9 cellular contexts compared by ENCODE assay signal in the genomic region with DNA sequence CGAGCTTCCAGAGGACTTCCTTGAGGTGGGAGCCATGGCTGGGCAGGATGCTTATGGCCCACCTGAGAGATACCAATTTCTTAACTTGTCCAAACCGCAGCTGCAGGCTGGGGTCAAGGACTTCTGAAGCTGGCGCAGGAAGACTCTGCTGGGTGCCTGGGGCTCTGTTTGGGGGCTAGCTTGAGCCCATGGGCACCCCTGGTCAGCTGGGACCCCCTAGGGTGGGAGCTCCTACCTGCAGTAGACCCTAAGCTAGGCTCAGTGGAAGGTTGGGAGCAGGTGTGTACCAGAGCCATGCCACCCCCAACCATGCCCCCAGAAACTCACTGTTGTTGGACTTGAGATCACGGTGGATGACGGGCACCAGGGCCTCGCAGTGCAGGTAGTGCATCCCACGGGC.
A peak's percentile ranks its signal among the peaks of the same experiment; 100 is the strongest.
DNase-seq lines count a peak whose midpoint lies in the region; ATAC-seq and TF ChIP-seq lines count a peak whose summit lies in the region.
"Had no signal": no experiment of that assay in that cellular context is flagged by ENCODE, and none has a peak within 500 bp of the region (broad histone marks: within the 10 kb centered on the region; RNA-seq: fewer than 3 reads in every experiment).

No MANE protein-coding gene starts in this region.

- in situ Hi-C loops in GM13977 (cut with MboI; ENCODE audit: low pct_unique_long_range_greater_than_20kb, low sequenced_read_pairs, unreplicated experiment): no loop called here

- H3K4me1 ChIP-seq in ACC112 (ENCODE audit: control insufficient read depth, insufficient read depth, low read length, unreplicated experiment) (peaks cover 56% of the 10 kb centered on the region), KMS-11 (ENCODE audit: low read depth, poor library complexity, severe bottlenecking) (peaks cover 36% of the 10 kb centered on the region)

- H3K4me1 Mint-ChIP-seq in nephron: peaks cover 41% of the 10 kb centered on the region

- no peak overlapping the region for H3K9ac ChIP-seq in KMS-11

- DNase-seq in choroid plexus epithelial cell (ENCODE audit: low read depth) (no peak), NCI-H774 (lab: John Stamatoyannopoulos, UW) (no peak), GM13977 (ENCODE audit: low spot score) (no peak), NAMALWA (ENCODE audit: low spot score) (no peak)
- DNase-seq: GDM1 had no signal

- H2AFZ ChIP-seq in ACC112 (ENCODE audit: low read length, unreplicated experiment) (no peak overlapping the region), KMS-11 (ENCODE audit: low read depth) (no peak overlapping the region)

- peaks cover 50% of the 10 kb centered on the region for H3K79me2 ChIP-seq in ACC112 (ENCODE audit: control insufficient read depth, insufficient read depth, low read length, unreplicated experiment)
- peaks cover 33% of the 10 kb centered on the region for H3K79me2 ChIP-seq in KMS-11 (ENCODE audit: insufficient read depth, low read depth)

- H3K4me3 Mint-ChIP-seq in nephron: peak overlapping the region; percentile 85 to 90 (median 86)

- H3K36me3 ChIP-seq in ACC112 (ENCODE audit: insufficient read depth, low read length) (no peaks in the 10 kb centered on the region), KMS-11 (ENCODE audit: insufficient read depth) (no peaks in the 10 kb centered on the region)

- peak overlapping the region; percentile 49 to 87 (median 59) for H3K27ac Mint-ChIP-seq in nephron

- H3K27me3 ChIP-seq in ACC112 (ENCODE audit: insufficient read depth, low read length): no peaks in the 10 kb centered on the region
- no peaks in the 10 kb centered on the region for H3K27me3 ChIP-seq in KMS-11 (ENCODE audit: insufficient read depth, low read depth)

- TF ChIP-seq CTCF in KMS-11 (conservative IDR thresholded peaks at IDR 0.05; ENCODE audit: low read depth, low read length): no peak
- no peak for TF ChIP-seq CTCF in choroid plexus epithelial cell (conservative IDR thresholded peaks at IDR 0.05; ENCODE audit: low read depth, low read length)
- TF ChIP-seq CTCF in nephron (IDR thresholded peaks at IDR 0.05; ENCODE audit: unreplicated experiment in 3 of 3): no peak
- TF ChIP-seq CTCF in GM13977 (IDR thresholded peaks at IDR 0.05; ENCODE audit: extremely low read depth, insufficient read depth, missing control alignments): no peak

- H3K9me3 Mint-ChIP-seq in nephron: no peaks in the 10 kb centered on the region

- H3K36me3 Mint-ChIP-seq in nephron (ENCODE audit: low read depth): peaks cover 28% of the 10 kb centered on the region

- no peak for ATAC-seq in HG03439 (IDR thresholded peaks at IDR 0.05; ENCODE audit: unreplicated experiment)

- H3K27ac ChIP-seq in ACC112 (ENCODE audit: low read depth, low read length) (no peak overlapping the region), KMS-11 (no peak overlapping the region)

- H4K20me1 ChIP-seq in KMS-11 (ENCODE audit: insufficient read depth): no peaks in the 10 kb centered on the region

- peak overlapping the region; percentile 81 for H3K4me3 ChIP-seq in ACC112 (ENCODE audit: low read depth, low read length)
- no peak overlapping the region for H3K4me3 ChIP-seq in KMS-11 (IDR thresholded peaks at IDR 0.05; ENCODE audit: insufficient read depth, low read depth, low read length)
- H3K4me3 ChIP-seq in choroid plexus epithelial cell (ENCODE audit: low read depth, low read length): peak overlapping the region; percentile 85

- peak overlapping the region; percentile 36; the same call in 1 of the 2 replicates for H3K4me2 ChIP-seq in KMS-11

- no peaks in the 10 kb centered on the region for H3K27me3 Mint-ChIP-seq in nephron (ENCODE audit: low read depth)
